22 cellular contexts compared by ENCODE assay signal in the genomic region with DNA sequence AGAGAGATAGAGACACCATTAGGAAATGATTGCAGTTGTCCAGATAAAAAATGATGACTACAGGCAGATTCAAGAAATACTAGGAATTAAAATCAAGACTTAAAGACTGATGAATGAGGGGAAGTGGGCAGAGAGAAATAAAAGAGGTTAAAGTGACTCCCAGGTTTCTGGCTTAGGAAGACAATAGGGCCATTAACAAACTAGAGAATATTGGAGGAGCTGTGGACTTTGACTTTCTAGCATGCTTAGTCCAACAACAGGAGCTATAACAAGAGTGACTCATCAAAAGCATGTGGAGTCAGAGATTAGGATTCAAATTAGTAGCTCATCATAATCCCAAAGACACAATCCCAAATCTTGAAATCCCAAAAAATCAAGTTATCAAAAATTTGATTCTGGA.
"Had no signal": no experiment of that assay in that cellular context is flagged by ENCODE, and none has a peak within 500 bp of the region (broad histone marks: within the 10 kb centered on the region; RNA-seq: fewer than 3 reads in every experiment).

No MANE protein-coding gene starts in this region.

- H3K27me3 ChIP-seq: breast epithelium, colonic mucosa, heart right ventricle, spleen had no signal

- H3K4me3 ChIP-seq: breast epithelium, colonic mucosa, dorsolateral prefrontal cortex, heart right ventricle, lung, spleen had no signal

- DNase-seq: activated B cell treated with CpG ODN at 0.5 μM for 24 hours; activated CD4-positive, alpha-beta T cell treated with anti-CD3 and anti-CD28 coated beads for 36 hours; activated CD4-positive, alpha-beta T cell treated with anti-CD3 and anti-CD28 coated beads, Interleukin-2, amount 50 U/mL, for 4 hours; activated naive CD4-positive, alpha-beta T cell treated with Interleukin-2 at 50 U/mL for 16 hours; activated naive CD8-positive, alpha-beta T cell treated with anti-CD3 and anti-CD28 coated beads, Interleukin-2, amount 10 ng/mL, durations not matched to agents 7 days and 5 days; activated T-cell treated with anti-CD3 and anti-CD28 coated beads, Interleukin-2, amount 50 U/mL, for 48 hours; amniotic stem cell; colonic mucosa; dorsolateral prefrontal cortex; heart right ventricle; kidney; naive thymus-derived CD4-positive, alpha-beta T cell; occipital lobe; posterior cingulate gyrus; spleen; stimulated activated CD4-positive, alpha-beta T cell treated with anti-CD3 and anti-CD28 coated beads, Interleukin-4, amount 100 ng/mL, for 1 hour; stimulated activated naive CD4-positive, alpha-beta T cell treated with Interleukin-2 at 50 U/mL for 16 hours; T-helper 17 cell had no signal

- H3K9me3 ChIP-seq: breast epithelium, colonic mucosa, heart right ventricle, spleen had no signal

- H3K36me3 ChIP-seq: breast epithelium, colonic mucosa, heart right ventricle, spleen had no signal

- FAIRE-seq: kidney had no signal

- ATAC-seq: activated CD4-positive, alpha-beta T cell treated with anti-CD3 and anti-CD28 coated beads for 36 hours; heart right ventricle; left lobe of liver; naive thymus-derived CD4-positive, alpha-beta T cell; T-helper 17 cell had no signal

- H3K4me1 ChIP-seq: breast epithelium, colonic mucosa, heart right ventricle, spleen had no signal

- H3K27ac ChIP-seq: breast epithelium, colonic mucosa, dorsolateral prefrontal cortex, epithelial cell of prostate, heart right ventricle, spleen had no signal
